8 cellular contexts compared by ENCODE assay signal in genomic region chr3:9810846-9811245, GRCh38. TPM values are rescaled to one million over a fixed set of nuclear protein-coding genes. Genes with fewer than 3 reads are reported as not detected.
DNase-seq lines count a peak whose midpoint lies in the region; FAIRE-seq and TF ChIP-seq lines count a peak whose summit lies in the region.

No MANE protein-coding gene starts in this region.

- H3K4me1 ChIP-seq in astrocyte (ENCODE audit: insufficient read depth, low read length) = peaks cover 15% of the 10 kb centered on the region
- H3K4me1 ChIP-seq in kidney (ENCODE audit: control insufficient read depth in 1 of 2, insufficient read depth in 1 of 2, low read depth in 1 of 2, low read length in 2 of 2) = peaks cover 0 to 17% of the 10 kb centered on the region in 2 donors

- peak overlapping the region; percentile 70 for H3K4me3 Mint-ChIP-seq in T-helper 1 cell treated with Interleukin-12 subunit alpha and Interleukin-12 subunit beta and Interleukin-4 antibody, amounts not matched to agents 30 μg/mL and 1 μg/mL, for 36 hours
- peak overlapping the region; percentile 73 for H3K4me3 Mint-ChIP-seq in astrocyte (ENCODE audit: unreplicated experiment)

- H3K27me3 ChIP-seq in astrocyte (ENCODE audit: insufficient read depth, low read length) = no peaks in the 10 kb centered on the region

- peak overlapping the region; percentile 27 for H3K27ac Mint-ChIP-seq in T-helper 1 cell treated with Interleukin-12 subunit alpha and Interleukin-12 subunit beta and Interleukin-4 antibody, amounts not matched to agents 30 μg/mL and 1 μg/mL, for 36 hours
- H3K27ac Mint-ChIP-seq in astrocyte (ENCODE audit: unreplicated experiment) = peak overlapping the region; percentile 71

- H3K4me2 ChIP-seq in astrocyte (ENCODE audit: low read length) = peak overlapping the region; percentile 90

- H3K4me1 Mint-ChIP-seq in T-helper 1 cell treated with Interleukin-12 subunit alpha and Interleukin-12 subunit beta and Interleukin-4 antibody, amounts not matched to agents 30 μg/mL and 1 μg/mL, for 36 hours (ENCODE audit: low read depth) = peaks cover 34% of the 10 kb centered on the region
- peaks cover 25% of the 10 kb centered on the region for H3K4me1 Mint-ChIP-seq in astrocyte (ENCODE audit: low read depth, unreplicated experiment)

- peak overlapping the region; percentile 71 for H3K9ac ChIP-seq in astrocyte (ENCODE audit: low read length)
- no peak overlapping the region for H3K9ac ChIP-seq in kidney (ENCODE audit: low read length in 2 of 2)

- intact Hi-C loops in kidney (cut with DNase I) = no loop called here

- TF ChIP-seq CTCF in astrocyte (IDR thresholded peaks at IDR 0.05; ENCODE audit: insufficient read depth, low read depth, low read length) (no peak), kidney (IDR thresholded peaks at IDR 0.05; ENCODE audit: borderline replicate concordance, extremely low read depth, insufficient read depth) (no peak)

- no peaks in the 10 kb centered on the region for H3K27me3 Mint-ChIP-seq in T-helper 1 cell treated with Interleukin-12 subunit alpha and Interleukin-12 subunit beta and Interleukin-4 antibody, amounts not matched to agents 30 μg/mL and 1 μg/mL, for 36 hours (ENCODE audit: low read depth)
- no peaks in the 10 kb centered on the region for H3K27me3 Mint-ChIP-seq in astrocyte (ENCODE audit: low read depth, unreplicated experiment)

- H3K36me3 ChIP-seq in astrocyte (ENCODE audit: insufficient read depth, low read length) (peaks cover 11% of the 10 kb centered on the region), kidney (ENCODE audit: control insufficient read depth in 1 of 2, insufficient read depth in 2 of 2, low read length in 2 of 2) (peaks cover 0 to 2% of the 10 kb centered on the region in 2 donors)

- H3K4me3 ChIP-seq in astrocyte (ENCODE audit: insufficient read depth, low read depth, low read length) (peak overlapping the region; percentile 58), kidney (ENCODE audit: low read length in 2 of 2) (peak overlapping the region; percentile 29 to 60)

- H3K9me3 ChIP-seq in astrocyte (ENCODE audit: insufficient read depth, low read depth, low read length) (no peaks in the 10 kb centered on the region), kidney (ENCODE audit: control insufficient read depth in 1 of 2, low read length in 2 of 2) (no peaks in the 10 kb centered on the region)

- H2AFZ ChIP-seq in astrocyte (ENCODE audit: low read depth, low read length) = no peak overlapping the region

- H3K79me2 ChIP-seq in astrocyte (ENCODE audit: insufficient read depth, low read length) = no peaks in the 10 kb centered on the region

- FAIRE-seq in astrocyte (lab: Jason Lieb, UNC) (no peak), kidney (lab: Jason Lieb, UNC) (no peak)

- H3K9me3 Mint-ChIP-seq in T-helper 1 cell treated with Interleukin-12 subunit alpha and Interleukin-12 subunit beta and Interleukin-4 antibody, amounts not matched to agents 30 μg/mL and 1 μg/mL, for 36 hours = no peaks in the 10 kb centered on the region
- no peaks in the 10 kb centered on the region for H3K9me3 Mint-ChIP-seq in astrocyte (ENCODE audit: unreplicated experiment)

- peaks cover 20% of the 10 kb centered on the region for H4K20me1 ChIP-seq in astrocyte (ENCODE audit: insufficient read depth, low read length)

- no peak for DNase-seq in T-helper 1 cell
- DNase-seq in astrocyte (ENCODE audit: low read depth) = no peak
- DNase-seq in kidney = no peak
- DNase-seq in substantia nigra (lab: John Stamatoyannopoulos, UW) = no peak
- DNase-seq in iPS-NIHi11 (ENCODE audit: low spot score) = no peak
- DNase-seq in globus pallidus (ENCODE audit: low spot score) = no peak
- no peak for DNase-seq in DMS153 treated with DMSO at 0.1 percent for 48 hours (lab: John Stamatoyannopoulos, UW; ENCODE audit: unreplicated experiment)

- peaks cover 32% of the 10 kb centered on the region for H3K36me3 Mint-ChIP-seq in T-helper 1 cell treated with Interleukin-12 subunit alpha and Interleukin-12 subunit beta and Interleukin-4 antibody, amounts not matched to agents 30 μg/mL and 1 μg/mL, for 36 hours (ENCODE audit: low read depth)
- H3K36me3 Mint-ChIP-seq in astrocyte (ENCODE audit: low read depth, unreplicated experiment) = peaks cover 16% of the 10 kb centered on the region

- no peak overlapping the region for H3K27ac ChIP-seq in astrocyte (ENCODE audit: low read depth, low read length)
- H3K27ac ChIP-seq in kidney (ENCODE audit: low read depth in 2 of 2, low read length in 2 of 2) = no peak overlapping the region
- H3K27ac ChIP-seq in substantia nigra (ENCODE audit: low read depth, low read length, poor library complexity, severe bottlenecking) = peak overlapping the region; percentile 90

RNA-seq across cellular contexts. Expression of gene TTLL3, which starts 0.8 kb away (rescaled TPM):
- total RNA-seq in astrocyte = 25.4 and 29.8 TPM in 2 replicates
- total RNA-seq in kidney = 61.0 TPM
- polyA plus RNA-seq in kidney (ENCODE audit: insufficient read depth, low read depth, low replicate concordance) = 27.5 TPM

RNA-seq across cellular contexts. Expression of gene ARPC4, which starts 18.0 kb away (rescaled TPM):
- total RNA-seq in astrocyte = 187 and 205 TPM in 2 replicates
- total RNA-seq in kidney = 164 TPM
- polyA plus RNA-seq in kidney (ENCODE audit: insufficient read depth, low read depth, low replicate concordance) = 138 TPM

RNA-seq across cellular contexts. Expression of gene TADA3, which starts 18.6 kb away (rescaled TPM):
- total RNA-seq in astrocyte = 54.5 and 58.7 TPM in 2 replicates
- 65.1 TPM for total RNA-seq in kidney
- 58.4 TPM for polyA plus RNA-seq in kidney (ENCODE audit: insufficient read depth, low read depth, low replicate concordance)

RNA-seq across cellular contexts. Expression of gene RPUSD3, which starts 33.0 kb away (rescaled TPM):
- total RNA-seq in astrocyte (35.4 and 36.2 TPM in 2 replicates), kidney (29.1 TPM)
- 53.2 TPM for polyA plus RNA-seq in kidney (ENCODE audit: insufficient read depth, low read depth, low replicate concordance)

RNA-seq across cellular contexts. Expression of gene CAMK1, which starts 41.1 kb away (rescaled TPM):
- 5.1 and 7.1 TPM in 2 replicates for total RNA-seq in astrocyte
- 31.2 TPM for total RNA-seq in kidney
- polyA plus RNA-seq in kidney (ENCODE audit: insufficient read depth, low read depth, low replicate concordance) = 52.7 TPM
